In genomic region chr4:141565379-141566089, GRCh38 we compare ENCODE assay signal across 27 cellular contexts.
DNase-seq lines count a peak whose midpoint lies in the region; ATAC-seq and TF ChIP-seq lines count a peak whose summit lies in the region.
"Had no signal": no experiment of that assay in that cellular context is flagged by ENCODE, and none has a peak within 500 bp of the region (broad histone marks: within the 10 kb centered on the region; RNA-seq: fewer than 3 reads in every experiment).

No MANE protein-coding gene starts in this region.

- no peaks in the 10 kb centered on the region for H3K27me3 ChIP-seq in RWPE2 (ENCODE audit: insufficient read depth, poor library complexity, severe bottlenecking)
- no peaks in the 10 kb centered on the region for H3K27me3 ChIP-seq in brain microvascular endothelial cell (replicated peaks)
- H3K27me3 ChIP-seq: heart right ventricle, right atrium auricular region, upper lobe of right lung had no signal

- H3K27me3 Mint-ChIP-seq in progenitor cell of endocrine pancreas = no peaks in the 10 kb centered on the region

- H3K27ac ChIP-seq in RWPE2 (ENCODE audit: poor library complexity, severe bottlenecking) (peak overlapping the region; percentile 20), brain microvascular endothelial cell (no peak overlapping the region)
- H3K27ac ChIP-seq: dorsolateral prefrontal cortex, heart right ventricle, right atrium auricular region, upper lobe of right lung had no signal

- no peaks in the 10 kb centered on the region for H3K9me3 Mint-ChIP-seq in progenitor cell of endocrine pancreas (ENCODE audit: low read depth)
- H3K9me3 Mint-ChIP-seq: activated CD4-positive, alpha-beta memory T cell treated with anti-CD3 and anti-CD28 coated beads for 36 hours; activated naive CD4-positive, alpha-beta T cell treated with anti-CD3 and anti-CD28 coated beads, Interleukin-2, amount 50 U/mL, for 72 hours; activated T-helper 2 cell treated with anti-CD3 and anti-CD28 coated beads, Interferon-gamma antibody, Interleukin-2, Interleukin-4, amounts not matched to agents 10 μg/mL and 5 μg/mL and 100 μg/mL, durations not matched to agents 14 hours and 24 hours and 36 hours; CD8-positive, alpha-beta T cell; natural killer cell; stimulated activated effector memory CD8-positive, alpha-beta T cell treated with anti-CD3 and anti-CD28 coated beads, Interleukin-12 subunit alpha, Interleukin-12 subunit beta, amount 100 ng/mL, for 72 hours had no signal

- no peaks in the 10 kb centered on the region for H3K36me3 ChIP-seq in RWPE2 (ENCODE audit: low read depth)
- no peaks in the 10 kb centered on the region for H3K36me3 ChIP-seq in brain microvascular endothelial cell (replicated peaks)
- H3K36me3 ChIP-seq: heart right ventricle, right atrium auricular region, upper lobe of right lung had no signal

- no peaks in the 10 kb centered on the region for H3K9me3 ChIP-seq in RWPE2 (ENCODE audit: severe bottlenecking)
- H3K9me3 ChIP-seq: heart right ventricle, right atrium auricular region, upper lobe of right lung had no signal

- peak; percentile 30 for DNase-seq in DMS53 treated with DMSO at 0.1 percent for 48 hours (lab: John Stamatoyannopoulos, UW; ENCODE audit: unreplicated experiment)
- no peak for DNase-seq in RWPE2 (ENCODE audit: low spot score)
- peak; percentile 91 for DNase-seq in kidney glomerular epithelial cell (lab: John Stamatoyannopoulos, UW)
- no peak for DNase-seq in activated CD8-positive, alpha-beta memory T cell treated with anti-CD3 and anti-CD28 coated beads for 24 hours
- DNase-seq in NCI-H1048 (lab: John Stamatoyannopoulos, UW) = no peak
- no peak for DNase-seq in brain microvascular endothelial cell
- no peak for DNase-seq in progenitor cell of endocrine pancreas (ENCODE audit: low spot score, unreplicated experiment)
- DNase-seq: activated CD4-positive, alpha-beta memory T cell treated with anti-CD3 and anti-CD28 coated beads for 36 hours; activated CD4-positive, CD25-positive, alpha-beta regulatory T cell; CD8-positive, alpha-beta T cell; dorsolateral prefrontal cortex; foreskin fibroblast; GDM1; heart right ventricle; Kasumi-1; natural killer cell; NCI-H2029 treated with DMSO at 0.1 percent for 48 hours; NCI-H226; NCI-H748 treated with DMSO at 0.1 percent for 48 hours; substantia nigra; upper lobe of right lung had no signal

- no peaks in the 10 kb centered on the region for H3K4me1 ChIP-seq in RWPE2 (ENCODE audit: insufficient read depth, poor library complexity, severe bottlenecking)
- H3K4me1 ChIP-seq: heart right ventricle, right atrium auricular region, upper lobe of right lung had no signal

- TF ChIP-seq CTCF in RWPE2 (IDR thresholded peaks at IDR 0.05; ENCODE audit: poor library complexity, severe bottlenecking) = no peak
- no peak for TF ChIP-seq CTCF in brain microvascular endothelial cell (IDR thresholded peaks at IDR 0.05; ENCODE audit: low read depth, low read length, missing control alignments)
- no peak for TF ChIP-seq CTCF in progenitor cell of endocrine pancreas (IDR thresholded peaks at IDR 0.05; ENCODE audit: unreplicated experiment)

- no peaks in the 10 kb centered on the region for H3K36me3 Mint-ChIP-seq in progenitor cell of endocrine pancreas (ENCODE audit: insufficient read depth)
- H3K36me3 Mint-ChIP-seq: activated CD4-positive, alpha-beta memory T cell treated with anti-CD3 and anti-CD28 coated beads for 36 hours; activated naive CD4-positive, alpha-beta T cell treated with anti-CD3 and anti-CD28 coated beads, Interleukin-2, amount 50 U/mL, for 72 hours; CD8-positive, alpha-beta T cell; natural killer cell; stimulated activated effector memory CD8-positive, alpha-beta T cell treated with anti-CD3 and anti-CD28 coated beads, Interleukin-12 subunit alpha, Interleukin-12 subunit beta, amount 100 ng/mL, for 72 hours had no signal

- in situ Hi-C loops in brain microvascular endothelial cell (cut with HindIII; ENCODE audit: low pct_ligation_motif_present, low sequenced_read_pairs) = no loop called here

- H3K4me3 Mint-ChIP-seq in progenitor cell of endocrine pancreas (ENCODE audit: low read depth) = no peak overlapping the region
- H3K4me3 Mint-ChIP-seq: activated CD4-positive, alpha-beta memory T cell treated with anti-CD3 and anti-CD28 coated beads for 36 hours; CD8-positive, alpha-beta T cell; natural killer cell; stimulated activated effector memory CD8-positive, alpha-beta T cell treated with anti-CD3 and anti-CD28 coated beads, Interleukin-12 subunit alpha, Interleukin-12 subunit beta, amount 100 ng/mL, for 72 hours had no signal

- H3K4me1 Mint-ChIP-seq in progenitor cell of endocrine pancreas (ENCODE audit: low read depth) = peaks cover 2% of the 10 kb centered on the region
- H3K4me1 Mint-ChIP-seq: natural killer cell; stimulated activated effector memory CD8-positive, alpha-beta T cell treated with anti-CD3 and anti-CD28 coated beads, Interleukin-12 subunit alpha, Interleukin-12 subunit beta, amount 100 ng/mL, for 72 hours had no signal

- H3K27ac Mint-ChIP-seq in progenitor cell of endocrine pancreas = no peak overlapping the region
- H3K27ac Mint-ChIP-seq: activated CD4-positive, alpha-beta memory T cell treated with anti-CD3 and anti-CD28 coated beads for 36 hours; activated naive CD4-positive, alpha-beta T cell treated with anti-CD3 and anti-CD28 coated beads, Interleukin-2, amount 50 U/mL, for 72 hours; activated T-helper 2 cell treated with anti-CD3 and anti-CD28 coated beads, Interferon-gamma antibody, Interleukin-2, Interleukin-4, amounts not matched to agents 10 μg/mL and 5 μg/mL and 100 μg/mL, durations not matched to agents 14 hours and 24 hours and 36 hours; CD8-positive, alpha-beta T cell; natural killer cell; stimulated activated effector memory CD8-positive, alpha-beta T cell treated with anti-CD3 and anti-CD28 coated beads, Interleukin-12 subunit alpha, Interleukin-12 subunit beta, amount 100 ng/mL, for 72 hours had no signal

- H3K4me3 ChIP-seq in RWPE2 (ENCODE audit: severe bottlenecking) = no peak overlapping the region
- no peak overlapping the region for H3K4me3 ChIP-seq in brain microvascular endothelial cell (ENCODE audit: low read depth, low read length)
- H3K4me3 ChIP-seq: dorsolateral prefrontal cortex, heart right ventricle, right atrium auricular region, upper lobe of right lung had no signal

- ATAC-seq in HG02870 (IDR thresholded peaks at IDR 0.05; ENCODE audit: unreplicated experiment) (peak; percentile 58), RWPE2 (ENCODE audit: low read depth) (peak; percentile 84)
- ATAC-seq: activated naive CD4-positive, alpha-beta T cell treated with anti-CD3 and anti-CD28 coated beads, Interleukin-2, amount 50 U/mL, for 72 hours; CD8-positive, alpha-beta T cell; HCT116; heart right ventricle; natural killer cell; stimulated activated effector memory CD8-positive, alpha-beta T cell treated with anti-CD3 and anti-CD28 coated beads, Interleukin-12 subunit alpha, Interleukin-12 subunit beta, amount 100 ng/mL, for 72 hours; upper lobe of right lung had no signal

Comparison
In these comparisons a context has a peak if more than half of its experiments do, and no peak if none do; other contexts are left out.
1. DNase-seq: peak in DMS53 treated with DMSO at 0.1 percent for 48 hours (single experiment) and kidney glomerular epithelial cell (single experiment); none in RWPE2 (single experiment), activated CD8-positive, alpha-beta memory T cell treated with anti-CD3 and anti-CD28 coated beads for 24 hours (single experiment), NCI-H1048 (single experiment), brain microvascular endothelial cell (single experiment) and progenitor cell of endocrine pancreas (single experiment).